In the genomic region with DNA sequence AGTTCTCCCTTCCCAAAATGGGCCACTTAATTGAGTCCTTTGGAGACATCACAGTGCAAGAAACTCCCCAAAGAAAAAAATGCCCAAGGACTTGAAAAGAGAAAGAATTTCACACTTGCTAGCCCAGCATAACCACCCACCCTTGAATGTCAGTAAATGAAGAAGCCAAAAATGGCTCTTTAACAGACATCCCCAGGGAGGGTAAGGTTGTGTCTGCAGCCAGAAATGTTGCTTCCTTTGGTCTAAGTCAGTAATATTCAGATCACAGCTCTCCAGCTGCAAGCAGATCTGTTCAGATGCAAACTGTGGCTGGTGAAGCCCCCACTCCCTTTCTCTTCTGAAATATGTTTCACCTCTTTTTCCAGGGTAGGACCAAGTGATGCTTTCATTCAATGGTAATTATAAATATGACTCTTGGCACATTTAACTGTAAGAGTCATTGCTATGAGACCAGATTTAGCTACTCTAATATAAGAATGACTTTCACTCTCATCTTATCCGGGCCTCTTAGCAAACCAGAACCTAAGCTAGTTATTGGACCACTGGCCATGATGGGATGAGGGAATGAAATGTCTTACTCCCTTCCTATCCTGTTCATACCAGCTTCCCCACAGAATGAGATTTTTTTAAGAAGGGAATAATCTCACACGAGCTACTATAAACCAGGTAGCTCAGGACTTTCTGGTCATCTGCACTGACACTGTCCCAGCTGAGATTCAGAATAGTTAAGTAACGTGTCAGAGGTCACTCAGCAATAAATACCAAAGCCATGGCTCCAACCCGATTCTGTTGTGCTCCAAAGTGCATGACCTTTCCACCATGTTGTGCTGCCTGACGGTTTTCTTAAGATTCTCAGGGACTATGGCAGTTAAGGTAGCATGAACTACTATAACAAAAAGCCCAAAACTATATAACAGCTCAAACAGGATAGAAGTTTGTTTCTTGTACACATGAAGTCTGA, we compare ENCODE assay signal across 12 cellular contexts.
DNase-seq lines count a peak whose midpoint lies in the region; ATAC-seq, FAIRE-seq and TF ChIP-seq lines count a peak whose summit lies in the region.
"Had no signal": no experiment of that assay in that cellular context is flagged by ENCODE, and none has a peak within 500 bp of the region (broad histone marks: within the 10 kb centered on the region; RNA-seq: fewer than 3 reads in every experiment).

No MANE protein-coding gene starts in this region.

- no peak overlapping the region for H3K4me3 ChIP-seq in heart right ventricle
- H3K4me3 ChIP-seq in WERI-Rb-1 (ENCODE audit: low read depth, low read length), result no peak overlapping the region

- H3K27ac ChIP-seq in heart right ventricle (peak overlapping the region in 1 of 10 donors; percentile 42), WERI-Rb-1 (no peak overlapping the region)

- intact Hi-C loops in heart right ventricle (cut with DNase I), result no loop called here

- 64 to 72% methylated on average over 5 of the region's 5 CpGs for WGBS in heart right ventricle, 2 donors

- TF ChIP-seq CTCF in GM20000 (IDR thresholded peaks at IDR 0.05; ENCODE audit: extremely low read depth, missing control alignments) (no peak), heart right ventricle (IDR thresholded peaks at IDR 0.05) (no peak), WERI-Rb-1 (IDR thresholded peaks at IDR 0.05; ENCODE audit: low read depth, low read length) (no peak)

- FAIRE-seq in GM12891 (lab: Jason Lieb, UNC), result peak; percentile 58
- FAIRE-seq: D721Med had no signal

- peaks cover 0 to 25% (median 13%) of the 10 kb centered on the region in 9 donors for H3K4me1 ChIP-seq in heart right ventricle

- ATAC-seq in HG03196 (IDR thresholded peaks at IDR 0.05; ENCODE audit: unreplicated experiment), result peak; percentile 63
- ATAC-seq in heart right ventricle, result peak; percentile 41 to 65 (median 54)

- TF ChIP-seq POLR2A in GM12891 (IDR thresholded peaks at IDR 0.05; ENCODE audit: low read depth, low read length), result no peak

- no peaks in the 10 kb centered on the region for H3K27me3 ChIP-seq in heart right ventricle
- no peaks in the 10 kb centered on the region for H3K27me3 ChIP-seq in WERI-Rb-1 (ENCODE audit: insufficient read depth, low read depth, severe bottlenecking)

- no peaks in the 10 kb centered on the region for H3K36me3 ChIP-seq in heart right ventricle
- H3K36me3 ChIP-seq in WERI-Rb-1, result no peaks in the 10 kb centered on the region

- H3K9me3 ChIP-seq in heart right ventricle (no peaks in the 10 kb centered on the region), WERI-Rb-1 (ENCODE audit: severe bottlenecking) (no peaks in the 10 kb centered on the region)

- no peak for DNase-seq in GM12891 (ENCODE audit: insufficient read length, low spot score)
- DNase-seq in GM20000 (ENCODE audit: low spot score), result peak; percentile 48
- no peak for DNase-seq in heart right ventricle
- DNase-seq in HuH-7.5 (ENCODE audit: low spot score), result no peak
- no peak for DNase-seq in HPDE6-E6E7 (ENCODE audit: extremely low spot score)
- DNase-seq in OCI-M2 (lab: John Stamatoyannopoulos, UW; ENCODE audit: unreplicated experiment), result no peak
- no peak for DNase-seq in WERI-Rb-1
- DNase-seq: central memory CD4-positive, alpha-beta T cell; mammary epithelial cell; NCI-H524 had no signal

TF ChIP-seq in GM12891, 5 proteins besides CTCF, POLR2A, EP300 and RAD21:
- TF ChIP-seq POLR2AphosphoS5 (IDR thresholded peaks at IDR 0.05; ENCODE audit: low read depth, low read length) (no peak), PAX5 (IDR thresholded peaks at IDR 0.05; ENCODE audit: insufficient read depth, low read length, severe bottlenecking) (no peak)
